In genomic region chr13:97179501-97179900, GRCh38 we compare ENCODE assay signal across 31 cellular contexts.
"Had no signal": no experiment of that assay in that cellular context is flagged by ENCODE, and none has a peak within 500 bp of the region (broad histone marks: within the 10 kb centered on the region; RNA-seq: fewer than 3 reads in every experiment).

No MANE protein-coding gene starts in this region.

- H3K27ac ChIP-seq: adrenal gland, body of pancreas, cardiac muscle cell, colonic mucosa, esophagus squamous epithelium, heart right ventricle, neutrophil, ovary, skin epidermis, thoracic aorta, upper lobe of left lung, VCaP had no signal

- H3K27me3 ChIP-seq: adrenal gland, body of pancreas, cardiac muscle cell, colonic mucosa, esophagus squamous epithelium, heart right ventricle, ovary, upper lobe of left lung had no signal

- H3K4me1 ChIP-seq: adrenal gland, body of pancreas, colonic mucosa, heart right ventricle, upper lobe of left lung had no signal

- H3K36me3 Mint-ChIP-seq: activated naive CD8-positive, alpha-beta T cell treated with anti-CD3 and anti-CD28 coated beads for 36 hours; mesothelial cell of epicardium; naive B cell; stimulated activated effector memory CD8-positive, alpha-beta T cell treated with anti-CD3 and anti-CD28 coated beads, Interleukin-12 subunit alpha, Interleukin-12 subunit beta, amount 100 ng/mL, for 72 hours had no signal

- H3K4me1 Mint-ChIP-seq: activated naive CD8-positive, alpha-beta T cell treated with anti-CD3 and anti-CD28 coated beads for 36 hours; naive B cell; nephron progenitor cell had no signal

- ATAC-seq: body of pancreas; heart right ventricle; left ventricle myocardium superior; sciatic nerve; stimulated activated effector memory CD8-positive, alpha-beta T cell treated with anti-CD3 and anti-CD28 coated beads, Interleukin-12 subunit alpha, Interleukin-12 subunit beta, amount 100 ng/mL, for 72 hours had no signal

- DNase-seq: activated CD4-positive, alpha-beta T cell treated with anti-CD3 and anti-CD28 coated beads for 48 hours; activated CD4-positive, alpha-beta T cell treated with anti-CD3 and anti-CD28 coated beads, Interleukin-2, amount 50 U/mL, for 48 hours; activated CD8-positive, alpha-beta memory T cell treated with anti-CD3 and anti-CD28 coated beads for 24 hours; activated effector memory CD4-positive, alpha-beta T cell treated with anti-CD3 and anti-CD28 coated beads, Interleukin-2, amount 50 U/mL, for 16 hours; activated naive CD4-positive, alpha-beta T cell treated with anti-CD3 and anti-CD28 coated beads for 36 hours; activated naive CD8-positive, alpha-beta T cell treated with anti-CD3 and anti-CD28 coated beads for 36 hours; adrenal gland; aorta; body of pancreas; cerebellar nuclear complex; colonic mucosa; esophagus squamous epithelium; foreskin melanocyte; heart right ventricle; left ventricle myocardium superior; naive B cell; nephron progenitor cell; ovary; retina; stimulated activated CD4-positive, alpha-beta T cell treated with anti-CD3 and anti-CD28 coated beads, Interleukin-4, amount 100 ng/mL, for 24 hours; upper lobe of left lung had no signal

- H3K27ac Mint-ChIP-seq: activated naive CD4-positive, alpha-beta T cell treated with anti-CD3 and anti-CD28 coated beads for 36 hours; activated naive CD8-positive, alpha-beta T cell treated with anti-CD3 and anti-CD28 coated beads for 36 hours; mesothelial cell of epicardium; naive B cell; nephron progenitor cell; progenitor cell of endocrine pancreas; stimulated activated effector memory CD8-positive, alpha-beta T cell treated with anti-CD3 and anti-CD28 coated beads, Interleukin-12 subunit alpha, Interleukin-12 subunit beta, amount 100 ng/mL, for 72 hours; stimulated activated naive CD8-positive, alpha-beta T cell treated with anti-CD3 and anti-CD28 coated beads, Interleukin-15, Interleukin-2, amounts not matched to agents 100 ng/mL and 50 ng/mL, for 24 hours had no signal

- H3K9me3 Mint-ChIP-seq: activated naive CD4-positive, alpha-beta T cell treated with anti-CD3 and anti-CD28 coated beads for 36 hours; stimulated activated naive CD8-positive, alpha-beta T cell treated with anti-CD3 and anti-CD28 coated beads, Interleukin-15, Interleukin-2, amounts not matched to agents 100 ng/mL and 50 ng/mL, for 24 hours had no signal

- H3K9me3 ChIP-seq: adrenal gland, body of pancreas, colonic mucosa, esophagus squamous epithelium, neutrophil, ovary, thoracic aorta, upper lobe of left lung had no signal

- H3K4me3 ChIP-seq: adrenal gland, body of pancreas, cardiac muscle cell, colonic mucosa, esophagus squamous epithelium, heart right ventricle, ovary, skin epidermis, thoracic aorta, upper lobe of left lung had no signal

- H3K36me3 ChIP-seq: adrenal gland, cardiac muscle cell, colonic mucosa, esophagus squamous epithelium, heart right ventricle, neutrophil, ovary, thoracic aorta, upper lobe of left lung had no signal

- H3K4me3 Mint-ChIP-seq: activated naive CD4-positive, alpha-beta T cell treated with anti-CD3 and anti-CD28 coated beads for 36 hours; activated naive CD8-positive, alpha-beta T cell treated with anti-CD3 and anti-CD28 coated beads for 36 hours; mesothelial cell of epicardium; naive B cell; nephron progenitor cell; stimulated activated effector memory CD8-positive, alpha-beta T cell treated with anti-CD3 and anti-CD28 coated beads, Interleukin-12 subunit alpha, Interleukin-12 subunit beta, amount 100 ng/mL, for 72 hours; stimulated activated naive CD8-positive, alpha-beta T cell treated with anti-CD3 and anti-CD28 coated beads, Interleukin-15, Interleukin-2, amounts not matched to agents 100 ng/mL and 50 ng/mL, for 24 hours had no signal
